In the genomic region with DNA sequence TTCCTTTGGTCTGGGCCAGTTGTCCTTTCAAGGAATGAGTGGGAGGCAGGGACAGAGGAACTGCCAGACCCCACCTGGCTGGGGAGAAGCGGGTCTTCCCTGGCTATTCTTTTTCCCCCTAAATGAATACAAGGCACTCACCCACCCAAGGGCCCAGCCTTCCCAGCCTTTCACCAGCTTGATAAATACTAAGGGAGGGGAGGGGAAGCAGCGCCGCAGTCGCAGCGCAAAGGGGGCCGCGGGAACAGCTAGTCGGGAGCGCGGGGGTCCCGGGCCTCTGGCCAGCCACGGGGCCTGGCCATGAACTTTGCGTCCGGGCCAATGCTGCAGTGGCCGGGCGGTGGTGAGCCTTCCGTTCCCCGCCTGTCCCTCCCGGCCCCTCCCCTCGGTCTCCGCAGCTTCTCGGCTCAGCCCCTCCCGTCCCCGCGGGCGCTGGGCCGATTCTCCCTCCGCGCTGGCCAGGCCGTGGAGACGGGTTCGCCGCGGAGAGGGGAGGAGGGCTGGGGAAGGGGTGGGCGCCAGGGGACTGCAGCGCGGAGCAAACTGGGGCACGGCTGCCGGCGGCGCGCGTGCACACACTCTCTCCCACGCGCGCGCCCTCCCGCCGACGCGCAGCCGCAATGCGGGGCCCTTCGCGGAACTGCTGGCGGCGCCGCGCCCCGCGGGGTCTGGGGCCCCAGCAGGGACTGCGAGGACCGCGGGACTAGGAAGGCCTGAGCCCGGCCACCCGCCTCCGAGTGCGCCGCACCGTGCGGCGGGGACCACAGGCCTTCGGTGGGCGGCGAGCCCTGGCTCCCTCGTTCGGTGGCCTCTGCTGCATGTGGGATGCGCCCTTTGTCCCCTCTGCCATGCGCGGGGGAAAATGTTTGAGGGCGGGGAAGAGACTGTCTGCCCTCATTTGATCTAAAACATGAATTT, we compare ENCODE assay signal across 8 cellular contexts.
DNase-seq lines count a peak whose midpoint lies in the region; ATAC-seq and TF ChIP-seq lines count a peak whose summit lies in the region.

No MANE protein-coding gene starts in this region.

- H3K27me3 ChIP-seq in lower lobe of right lung (ENCODE audit: low read depth), result no peaks in the 10 kb centered on the region

- no peak for TF ChIP-seq CTCF in lower lobe of right lung (IDR thresholded peaks at IDR 0.05)

- peak overlapping the region; percentile 83 for H3K4me3 ChIP-seq in lower lobe of right lung

- no peaks in the 10 kb centered on the region for H3K9me3 ChIP-seq in lower lobe of right lung

- DNase-seq in DMS53 (lab: John Stamatoyannopoulos, UW) (peak; percentile 83), NCI-H1105 treated with DMSO at 0.1 percent for 48 hours (lab: John Stamatoyannopoulos, UW) (peak; percentile 58), ecto neural progenitor cell (ENCODE audit: low spot score) (peak; percentile 76), lower lobe of right lung (peak; percentile 60), COLO829 (ENCODE audit: low spot score) (no peak)
- DNase-seq in activated CD4-positive, alpha-beta T cell treated with anti-CD3 and anti-CD28 coated beads, Interleukin-2, amount 50 U/mL, for 4 hours, result peak; percentile 29 to 43
- DNase-seq in stimulated activated CD4-positive, alpha-beta T cell treated with anti-CD3 and anti-CD28 coated beads, Interleukin-4, amount 100 ng/mL, for 48 hours (ENCODE audit: low read depth in 2 of 2), result peak; percentile 25 to 28
- DNase-seq in effector CD4-positive, alpha-beta T cell, result no peak

- H3K27ac ChIP-seq in lower lobe of right lung, result peak overlapping the region; percentile 68

- intact Hi-C loops in lower lobe of right lung (cut with DNase I), result no loop called here

- peak; percentile 79 to 84 for ATAC-seq in lower lobe of right lung

- H3K4me1 ChIP-seq in lower lobe of right lung, result peaks cover 7% of the 10 kb centered on the region

- H3K36me3 ChIP-seq in lower lobe of right lung, result no peaks in the 10 kb centered on the region

Comparison
In these comparisons a context has a peak if more than half of its experiments do, and no peak if none do; other contexts are left out.
1. DNase-seq: peak in DMS53 (single experiment), NCI-H1105 treated with DMSO at 0.1 percent for 48 hours (single experiment), activated CD4-positive, alpha-beta T cell treated with anti-CD3 and anti-CD28 coated beads, Interleukin-2, amount 50 U/mL, for 4 hours (2 of 2), ecto neural progenitor cell (single experiment), lower lobe of right lung (single experiment) and stimulated activated CD4-positive, alpha-beta T cell treated with anti-CD3 and anti-CD28 coated beads, Interleukin-4, amount 100 ng/mL, for 48 hours (2 of 2); none in effector CD4-positive, alpha-beta T cell (single experiment) and COLO829 (single experiment).